ENCODE assay signal across 11 cellular contexts in genomic region chrX:147875866-147876596, GRCh38. TPM values are rescaled to one million over a fixed set of nuclear protein-coding genes. Genes with fewer than 3 reads are reported as not detected.
A peak's percentile ranks its signal among the peaks of the same experiment; 100 is the strongest.
DNase-seq lines count a peak whose midpoint lies in the region; ATAC-seq and TF ChIP-seq lines count a peak whose summit lies in the region.
"Had no signal": no experiment of that assay in that cellular context is flagged by ENCODE, and none has a peak within 500 bp of the region (broad histone marks: within the 10 kb centered on the region; RNA-seq: fewer than 3 reads in every experiment).

No MANE protein-coding gene starts in this region.

- WGBS in liver: 31% methylated on average over 7 of the region's 7 CpGs
- WGBS in aorta, 2 donors: 70 to 84% methylated on average over 7 of the region's 7 CpGs

- H3K9ac ChIP-seq in KMS-11 (0 out of 2 replicates have a peak overlapping the region, but pooled peaks have one; percentile 35), liver (ENCODE audit: low read depth in 1 of 2, low read length in 2 of 2) (peak overlapping the region; percentile 72 to 98)

- peak overlapping the region; percentile 74 for H3K27ac ChIP-seq in KMS-11
- H3K27ac ChIP-seq in liver (ENCODE audit: low read depth in 1 of 2, low read length in 2 of 2): peak overlapping the region; percentile 87 to 98
- no peak overlapping the region for H3K27ac ChIP-seq in aorta (ENCODE audit: low read depth in 1 of 2, low read length in 2 of 2)

- intact Hi-C loops in aorta (cut with DNase I): no loop called here

- TF ChIP-seq RAD21 in liver (IDR thresholded peaks at IDR 0.05): peak; percentile 14 to 18

- no peaks in the 10 kb centered on the region for H4K20me1 ChIP-seq in KMS-11 (ENCODE audit: insufficient read depth)

- H3K36me3 ChIP-seq in KMS-11 (ENCODE audit: insufficient read depth) (no peaks in the 10 kb centered on the region), liver (ENCODE audit: control insufficient read depth in 4 of 4, insufficient read depth in 3 of 4, low read depth in 1 of 4, low read length in 3 of 4) (no peaks in the 10 kb centered on the region), aorta (ENCODE audit: control insufficient read depth in 1 of 2, insufficient read depth in 2 of 2, low read length in 1 of 2) (no peaks in the 10 kb centered on the region)

- ATAC-seq in GM19023 (IDR thresholded peaks at IDR 0.05; ENCODE audit: unreplicated experiment) (peak; percentile 96), HG02678 (IDR thresholded peaks at IDR 0.05; ENCODE audit: unreplicated experiment) (peak; percentile 99), aorta (ENCODE audit: low FRiP score) (no peak)

- H3K79me2 ChIP-seq in KMS-11 (ENCODE audit: insufficient read depth, low read depth): no peaks in the 10 kb centered on the region

- TF ChIP-seq CTCF in KMS-11 (conservative IDR thresholded peaks at IDR 0.05; ENCODE audit: low read depth, low read length) (no peak), liver (IDR thresholded peaks at IDR 0.05; ENCODE audit: low read depth, low read length, missing input control) (no peak)

- H3K27me3 ChIP-seq in KMS-11 (ENCODE audit: insufficient read depth, low read depth): no peaks in the 10 kb centered on the region
- H3K27me3 ChIP-seq in liver (ENCODE audit: control insufficient read depth in 4 of 4, insufficient read depth in 4 of 4, low read length in 3 of 4): no peaks in the 10 kb centered on the region
- no peaks in the 10 kb centered on the region for H3K27me3 ChIP-seq in aorta (ENCODE audit: control insufficient read depth in 1 of 2, insufficient read depth in 2 of 2, low read length in 1 of 2)

- H3K9me3 ChIP-seq in liver (ENCODE audit: control insufficient read depth in 4 of 4, low read length in 3 of 4) (peaks cover 0 to 3% (median 0%) of the 10 kb centered on the region in 4 donors), aorta (ENCODE audit: control insufficient read depth, low read length) (no peaks in the 10 kb centered on the region)

- H3K4me2 ChIP-seq in KMS-11: 0 out of 2 replicates have a peak overlapping the region, but pooled peaks have one; percentile 31
- H3K4me2 ChIP-seq: smooth muscle cell had no signal

- H3K4me1 ChIP-seq in KMS-11 (ENCODE audit: low read depth, poor library complexity, severe bottlenecking) (peaks cover 20% of the 10 kb centered on the region), liver (ENCODE audit: control insufficient read depth in 4 of 4, insufficient read depth in 4 of 4, low read length in 3 of 4) (peaks cover 0 to 4% (median 3%) of the 10 kb centered on the region in 4 donors), aorta (ENCODE audit: control insufficient read depth in 1 of 2, insufficient read depth in 2 of 2, low read length in 2 of 2) (no peaks in the 10 kb centered on the region)

- no peak overlapping the region for H3K4me3 ChIP-seq in KMS-11 (IDR thresholded peaks at IDR 0.05; ENCODE audit: insufficient read depth, low read depth, low read length)
- peak overlapping the region; percentile 58 to 72 (median 65) for H3K4me3 ChIP-seq in liver (ENCODE audit: low read depth in 1 of 3, low read length in 3 of 3)
- no peak overlapping the region for H3K4me3 ChIP-seq in aorta (ENCODE audit: low read length in 2 of 2)
- H3K4me3 ChIP-seq: smooth muscle cell had no signal

- H2AFZ ChIP-seq in KMS-11 (ENCODE audit: low read depth): peak overlapping the region; percentile 48

- DNase-seq in NCI-H524 treated with DMSO at 0.1 percent for 48 hours (lab: John Stamatoyannopoulos, UW): no peak
- no peak for DNase-seq in aorta
- DNase-seq in GM19240 (ENCODE audit: insufficient read length, low spot score): no peak
- no peak for DNase-seq in AG08395 (ENCODE audit: low spot score)
- DNase-seq: activated naive CD4-positive, alpha-beta T cell treated with anti-CD3 and anti-CD28 coated beads for 36 hours; EL had no signal

TF ChIP-seq in liver, 16 proteins besides CTCF, POLR2A, EP300 and RAD21:
- peak; percentile 93 for TF ChIP-seq HNF4G (IDR thresholded peaks at IDR 0.05)
- TF ChIP-seq MAX (IDR thresholded peaks at IDR 0.05): peak; percentile 56
- TF ChIP-seq ATF3 (IDR thresholded peaks at IDR 0.05): peak; percentile 78
- TF ChIP-seq EGR1 (IDR thresholded peaks at IDR 0.05; ENCODE audit: low read depth in 2 of 2): peak in 1 of 2 donors; percentile 36
- TF ChIP-seq, protein P1, sequence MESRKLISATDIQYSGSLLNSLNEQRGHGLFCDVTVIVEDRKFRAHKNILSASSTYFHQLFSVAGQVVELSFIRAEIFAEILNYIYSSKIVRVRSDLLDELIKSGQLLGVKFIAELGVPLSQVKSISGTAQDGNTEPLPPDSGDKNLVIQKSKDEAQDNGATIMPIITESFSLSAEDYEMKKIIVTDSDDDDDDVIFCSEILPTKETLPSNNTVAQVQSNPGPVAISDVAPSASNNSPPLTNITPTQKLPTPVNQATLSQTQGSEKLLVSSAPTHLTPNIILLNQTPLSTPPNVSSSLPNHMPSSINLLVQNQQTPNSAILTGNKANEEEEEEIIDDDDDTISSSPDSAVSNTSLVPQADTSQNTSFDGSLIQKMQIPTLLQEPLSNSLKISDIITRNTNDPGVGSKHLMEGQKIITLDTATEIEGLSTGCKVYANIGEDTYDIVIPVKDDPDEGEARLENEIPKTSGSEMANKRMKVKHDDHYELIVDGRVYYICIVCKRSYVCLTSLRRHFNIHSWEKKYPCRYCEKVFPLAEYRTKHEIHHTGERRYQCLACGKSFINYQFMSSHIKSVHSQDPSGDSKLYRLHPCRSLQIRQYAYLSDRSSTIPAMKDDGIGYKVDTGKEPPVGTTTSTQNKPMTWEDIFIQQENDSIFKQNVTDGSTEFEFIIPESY (IDR thresholded peaks at IDR 0.05): peak; percentile 49
- TF ChIP-seq FOXA2 (IDR thresholded peaks at IDR 0.05): no peak
- TF ChIP-seq YY1 (IDR thresholded peaks at IDR 0.05): peak; percentile 97
- TF ChIP-seq FOXA1 (IDR thresholded peaks at IDR 0.05): no peak
- TF ChIP-seq JUND (IDR thresholded peaks at IDR 0.05): peak; percentile 57 to 62
- peak; percentile 46 for TF ChIP-seq TAF1 (conservative IDR thresholded peaks at IDR 0.05)
- TF ChIP-seq GABPA (IDR thresholded peaks at IDR 0.05 in 1 of 2, conservative IDR thresholded peaks at IDR 0.05 in 1 of 2): no peak
- TF ChIP-seq NR2F2 (IDR thresholded peaks at IDR 0.05): no peak
- TF ChIP-seq SP1 (IDR thresholded peaks at IDR 0.05): peak; percentile 93
- peak; percentile 94 to 97 for TF ChIP-seq HNF4A (conservative IDR thresholded peaks at IDR 0.05)
- TF ChIP-seq, protein P2, sequence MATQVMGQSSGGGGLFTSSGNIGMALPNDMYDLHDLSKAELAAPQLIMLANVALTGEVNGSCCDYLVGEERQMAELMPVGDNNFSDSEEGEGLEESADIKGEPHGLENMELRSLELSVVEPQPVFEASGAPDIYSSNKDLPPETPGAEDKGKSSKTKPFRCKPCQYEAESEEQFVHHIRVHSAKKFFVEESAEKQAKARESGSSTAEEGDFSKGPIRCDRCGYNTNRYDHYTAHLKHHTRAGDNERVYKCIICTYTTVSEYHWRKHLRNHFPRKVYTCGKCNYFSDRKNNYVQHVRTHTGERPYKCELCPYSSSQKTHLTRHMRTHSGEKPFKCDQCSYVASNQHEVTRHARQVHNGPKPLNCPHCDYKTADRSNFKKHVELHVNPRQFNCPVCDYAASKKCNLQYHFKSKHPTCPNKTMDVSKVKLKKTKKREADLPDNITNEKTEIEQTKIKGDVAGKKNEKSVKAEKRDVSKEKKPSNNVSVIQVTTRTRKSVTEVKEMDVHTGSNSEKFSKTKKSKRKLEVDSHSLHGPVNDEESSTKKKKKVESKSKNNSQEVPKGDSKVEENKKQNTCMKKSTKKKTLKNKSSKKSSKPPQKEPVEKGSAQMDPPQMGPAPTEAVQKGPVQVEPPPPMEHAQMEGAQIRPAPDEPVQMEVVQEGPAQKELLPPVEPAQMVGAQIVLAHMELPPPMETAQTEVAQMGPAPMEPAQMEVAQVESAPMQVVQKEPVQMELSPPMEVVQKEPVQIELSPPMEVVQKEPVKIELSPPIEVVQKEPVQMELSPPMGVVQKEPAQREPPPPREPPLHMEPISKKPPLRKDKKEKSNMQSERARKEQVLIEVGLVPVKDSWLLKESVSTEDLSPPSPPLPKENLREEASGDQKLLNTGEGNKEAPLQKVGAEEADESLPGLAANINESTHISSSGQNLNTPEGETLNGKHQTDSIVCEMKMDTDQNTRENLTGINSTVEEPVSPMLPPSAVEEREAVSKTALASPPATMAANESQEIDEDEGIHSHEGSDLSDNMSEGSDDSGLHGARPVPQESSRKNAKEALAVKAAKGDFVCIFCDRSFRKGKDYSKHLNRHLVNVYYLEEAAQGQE (IDR thresholded peaks at IDR 0.05): peak; percentile 91
- TF ChIP-seq RXRA (IDR thresholded peaks at IDR 0.05): peak; percentile 93 to 97
TF ChIP-seq in liver: peak in this region for 12.

RNA-seq across cellular contexts. Expression of gene FMR1, which starts 35.7 kb away (rescaled TPM):
- total RNA-seq in liver: 10 to 100 TPM; 22.1 to 29.4 TPM
- polyA plus RNA-seq in liver: 10 to 100 TPM; 10.9 to 11.6 TPM
- 10 to 100 TPM; 45.8 to 51.8 TPM for total RNA-seq in aorta
- polyA plus RNA-seq in aorta: 10 to 100 TPM; 25.4 to 26.4 TPM

Comparison
In these comparisons a context has a peak if more than half of its experiments do, and no peak if none do; other contexts are left out.
1. H3K27ac ChIP-seq: peak in KMS-11 (single experiment) and liver (2 of 2); none in aorta (0 of 2).
2. H3K4me3 ChIP-seq: peak in liver (3 of 3); none in KMS-11 (single experiment) and aorta (0 of 2).